In the genomic region with DNA sequence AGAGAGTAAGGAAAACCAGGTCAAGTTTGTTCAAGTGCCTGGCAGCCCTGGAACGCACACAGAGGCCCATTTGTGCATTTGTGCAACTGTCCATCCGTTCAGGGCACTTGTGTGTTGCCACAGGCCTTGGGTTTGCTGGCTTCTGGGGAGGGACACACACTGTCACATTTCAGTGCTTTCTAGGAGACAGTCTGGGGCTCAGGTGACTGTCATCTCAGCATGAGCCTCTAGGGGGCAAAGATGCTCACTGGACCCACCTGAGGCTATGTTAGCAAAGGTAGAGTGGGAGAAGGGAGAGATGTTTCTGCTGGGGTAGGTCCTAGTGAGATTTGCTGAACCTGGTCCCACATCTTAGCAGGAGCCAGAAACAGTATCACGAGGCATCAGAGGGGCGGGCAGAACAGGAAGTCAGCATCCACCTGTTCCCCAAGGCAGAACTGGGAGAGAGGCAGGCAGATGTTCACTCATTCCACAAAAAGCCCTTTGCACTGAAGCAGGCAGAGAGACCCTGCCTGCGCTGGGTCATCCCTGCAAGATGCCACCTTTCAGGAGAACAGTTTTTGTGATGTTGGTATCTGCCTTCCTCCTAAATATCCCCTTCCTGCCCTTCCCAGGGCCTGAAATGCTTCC, we compare ENCODE assay signal across 9 cellular contexts. TPM values are rescaled to one million over a fixed set of nuclear protein-coding genes. Genes with fewer than 3 reads are reported as not detected.
DNase-seq lines count a peak whose midpoint lies in the region; ATAC-seq and TF ChIP-seq lines count a peak whose summit lies in the region.
"Had no signal": no experiment of that assay in that cellular context is flagged by ENCODE, and none has a peak within 500 bp of the region (broad histone marks: within the 10 kb centered on the region; RNA-seq: fewer than 3 reads in every experiment).

No MANE protein-coding gene starts in this region.

- DNase-seq in NB4 (ENCODE audit: low read depth) (peak; percentile 41), dorsolateral prefrontal cortex (peak in 4 of 10 donors; percentile 41 to 68 (median 58)), kidney glomerular epithelial cell (lab: John Stamatoyannopoulos, UW) (no peak), GM19238 (ENCODE audit: insufficient read length, low spot score) (no peak), NOMO-1 treated with DMSO at 0.1 percent for 48 hours (lab: John Stamatoyannopoulos, UW; ENCODE audit: unreplicated experiment) (no peak)
- DNase-seq in activated CD4-positive, alpha-beta T cell treated with anti-CD3 and anti-CD28 coated beads, Interleukin-2, amount 10 ng/mL, durations not matched to agents 24 days and 14 days: peak; percentile 87
- DNase-seq in natural killer cell treated with Interleukin-12 subunit alpha and Interleukin-12 subunit beta and Interleukin-15 and Interleukin-18, amount 100 ng/mL, for 72 hours (ENCODE audit: low spot score): no peak

- H3K9me3 Mint-ChIP-seq in activated CD4-positive, alpha-beta T cell treated with anti-CD3 and anti-CD28 coated beads, Interleukin-2, amount 10 ng/mL, durations not matched to agents 24 days and 14 days: no peaks in the 10 kb centered on the region
- no peaks in the 10 kb centered on the region for H3K9me3 Mint-ChIP-seq in natural killer cell treated with Interleukin-12 subunit alpha and Interleukin-12 subunit beta and Interleukin-15 and Interleukin-18, amount 100 ng/mL, for 72 hours

- H3K27me3 ChIP-seq in dorsolateral prefrontal cortex: no peaks in the 10 kb centered on the region

- TF ChIP-seq CTCF in NB4 (IDR thresholded peaks at IDR 0.05; ENCODE audit: low read depth, low read length) (peak; percentile 59), dorsolateral prefrontal cortex (IDR thresholded peaks at IDR 0.05 in 54 of 56, conservative IDR thresholded peaks at IDR 0.05 in 2 of 56; ENCODE audit: low read depth in 1 of 56, partially characterized antibody in 56 of 56) (peak in 54 of 56 donors; percentile 33 to 69 (median 56))

- H3K4me3 ChIP-seq in NB4 (ENCODE audit: low read depth, low read length) (no peak overlapping the region), dorsolateral prefrontal cortex (no peak overlapping the region)
- H3K4me3 ChIP-seq: skin epidermis had no signal

- peak overlapping the region; percentile 16 to 93 (median 81) for H3K27ac ChIP-seq in dorsolateral prefrontal cortex

- peaks cover 15% of the 10 kb centered on the region for H3K4me1 Mint-ChIP-seq in activated CD4-positive, alpha-beta T cell treated with anti-CD3 and anti-CD28 coated beads, Interleukin-2, amount 10 ng/mL, durations not matched to agents 24 days and 14 days
- H3K4me1 Mint-ChIP-seq in natural killer cell treated with Interleukin-12 subunit alpha and Interleukin-12 subunit beta and Interleukin-15 and Interleukin-18, amount 100 ng/mL, for 72 hours (ENCODE audit: low read depth in 2 of 2): peaks cover 0 to 14% of the 10 kb centered on the region in 2 donors

- no peak for TF ChIP-seq POLR2A in NB4 (IDR thresholded peaks at IDR 0.05; ENCODE audit: extremely low read depth, insufficient read length)

- peaks cover 3% of the 10 kb centered on the region for H3K36me3 Mint-ChIP-seq in activated CD4-positive, alpha-beta T cell treated with anti-CD3 and anti-CD28 coated beads, Interleukin-2, amount 10 ng/mL, durations not matched to agents 24 days and 14 days (ENCODE audit: low read depth)
- H3K36me3 Mint-ChIP-seq in natural killer cell treated with Interleukin-12 subunit alpha and Interleukin-12 subunit beta and Interleukin-15 and Interleukin-18, amount 100 ng/mL, for 72 hours: no peaks in the 10 kb centered on the region

- H3K27ac Mint-ChIP-seq in activated CD4-positive, alpha-beta T cell treated with anti-CD3 and anti-CD28 coated beads, Interleukin-2, amount 10 ng/mL, durations not matched to agents 24 days and 14 days: no peak overlapping the region
- no peak overlapping the region for H3K27ac Mint-ChIP-seq in natural killer cell treated with Interleukin-12 subunit alpha and Interleukin-12 subunit beta and Interleukin-15 and Interleukin-18, amount 100 ng/mL, for 72 hours

- H3K4me3 Mint-ChIP-seq in activated CD4-positive, alpha-beta T cell treated with anti-CD3 and anti-CD28 coated beads, Interleukin-2, amount 10 ng/mL, durations not matched to agents 24 days and 14 days: no peak overlapping the region
- no peak overlapping the region for H3K4me3 Mint-ChIP-seq in natural killer cell treated with Interleukin-12 subunit alpha and Interleukin-12 subunit beta and Interleukin-15 and Interleukin-18, amount 100 ng/mL, for 72 hours

- H3K27me3 Mint-ChIP-seq in activated CD4-positive, alpha-beta T cell treated with anti-CD3 and anti-CD28 coated beads, Interleukin-2, amount 10 ng/mL, durations not matched to agents 24 days and 14 days: peaks cover 7% of the 10 kb centered on the region
- no peaks in the 10 kb centered on the region for H3K27me3 Mint-ChIP-seq in natural killer cell treated with Interleukin-12 subunit alpha and Interleukin-12 subunit beta and Interleukin-15 and Interleukin-18, amount 100 ng/mL, for 72 hours

- peak; percentile 54 for ATAC-seq in GM18511 (IDR thresholded peaks at IDR 0.05; ENCODE audit: unreplicated experiment)
- ATAC-seq in natural killer cell treated with Interleukin-12 subunit alpha and Interleukin-12 subunit beta and Interleukin-15 and Interleukin-18, amount 100 ng/mL, for 72 hours: peak; percentile 43 to 56

- intact Hi-C loops in activated CD4-positive, alpha-beta T cell treated with anti-CD3 and anti-CD28 coated beads, Interleukin-2, amount 10 ng/mL, durations not matched to agents 24 days and 14 days (cut with micrococcal nuclease): no loop called here
- intact Hi-C loops in dorsolateral prefrontal cortex (cut with DNase I): loop anchor here in 1 of 2 donors (5.0 kb wide), 1 partner anchor 42 kb away; no protein-coding TSS in a partner anchor

RNA-seq across cellular contexts. Expression of a gene that starts 48.5 kb away (rescaled TPM):
- 30.1 and 34.5 TPM in 2 replicates for total RNA-seq in activated CD4-positive, alpha-beta T cell treated with anti-CD3 and anti-CD28 coated beads, Interleukin-2, amount 10 ng/mL, durations not matched to agents 24 days and 14 days
- 10 to 100 TPM; 36.4 to 86.1 (median 56.3) TPM for total RNA-seq in dorsolateral prefrontal cortex
- total RNA-seq in natural killer cell treated with Interleukin-12 subunit alpha and Interleukin-12 subunit beta and Interleukin-15 and Interleukin-18, amount 100 ng/mL, for 72 hours: 10 to 100 TPM; 15.8 to 31.0 TPM

Comparison
In these comparisons a context has a peak if more than half of its experiments do, and no peak if none do; other contexts are left out.
1. DNase-seq: peak in NB4 (single experiment) and activated CD4-positive, alpha-beta T cell treated with anti-CD3 and anti-CD28 coated beads, Interleukin-2, amount 10 ng/mL, durations not matched to agents 24 days and 14 days (single experiment); none in natural killer cell treated with Interleukin-12 subunit alpha and Interleukin-12 subunit beta and Interleukin-15 and Interleukin-18, amount 100 ng/mL, for 72 hours (single experiment), kidney glomerular epithelial cell (single experiment), GM19238 (single experiment) and NOMO-1 treated with DMSO at 0.1 percent for 48 hours (single experiment).